29 cellular contexts compared by ENCODE assay signal in the genomic region with DNA sequence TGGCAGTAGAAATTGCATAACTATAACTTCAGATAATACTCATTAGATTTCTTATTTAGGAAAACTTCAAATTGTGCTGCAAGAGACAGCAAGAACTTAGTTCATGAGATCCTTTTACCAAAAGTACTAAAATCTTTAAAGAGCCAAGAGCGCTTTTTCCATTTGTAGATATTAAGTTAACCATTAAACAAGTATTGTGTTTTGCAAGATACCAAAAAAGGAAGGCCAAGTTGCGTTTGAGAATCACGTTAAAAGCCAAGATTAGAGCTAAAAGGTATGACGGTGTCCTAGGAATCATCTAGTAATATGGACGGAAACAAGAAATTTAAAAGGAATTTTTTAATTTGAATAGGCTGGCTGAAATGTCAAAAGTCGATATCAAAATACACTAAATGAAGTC.
"Had no signal": no experiment of that assay in that cellular context is flagged by ENCODE, and none has a peak within 500 bp of the region (broad histone marks: within the 10 kb centered on the region; RNA-seq: fewer than 3 reads in every experiment).

No MANE protein-coding gene starts in this region.

- H3K36me3 ChIP-seq: neutrophil, ovary, spleen, suprapubic skin, tibial artery, transverse colon, upper lobe of right lung, uterus had no signal

- ATAC-seq: naive thymus-derived CD8-positive, alpha-beta T cell; natural killer cell treated with Interleukin-12 subunit alpha and Interleukin-12 subunit beta and Interleukin-15 and Interleukin-18, amount 100 ng/mL, for 72 hours; psoas muscle; stimulated activated memory B cell treated with anti-CD40 and anti-IgM and Interleukin-4, amounts not matched to agents 10 μg/mL and 1 μg/mL and 100 μg/mL, for 72 hours; stimulated activated naive CD8-positive, alpha-beta T cell treated with anti-CD3 and anti-CD28 coated beads, Interleukin-15, amount 100 ng/mL, for 72 hours; stimulated activated naive CD8-positive, alpha-beta T cell treated with anti-CD3 and anti-CD28 coated beads, Interleukin-15, Interleukin-2, amounts not matched to agents 100 U/mL and 50 U/mL, for 24 hours; upper lobe of right lung had no signal

- H2AFZ ChIP-seq: parathyroid adenoma had no signal

- DNase-seq: naive thymus-derived CD8-positive, alpha-beta T cell; nephron progenitor cell; nucleus accumbens; ovary; posterior cingulate gyrus; psoas muscle; right cardiac atrium; spleen; stimulated activated CD4-positive, alpha-beta T cell treated with anti-CD3 and anti-CD28 coated beads, Interleukin-12 subunit alpha, Interleukin-12 subunit beta, amount 100 ng/mL, for 4 hours; stimulated activated CD4-positive, alpha-beta T cell treated with anti-CD3 and anti-CD28 coated beads, Interleukin-1b, Interleukin-23, amount 100 ng/mL, for 48 hours; stimulated activated CD4-positive, alpha-beta T cell treated with anti-CD3 and anti-CD28 coated beads, Interleukin-4, amount 100 ng/mL, for 1 hour; stimulated activated CD4-positive, alpha-beta T cell treated with anti-CD3 and anti-CD28 coated beads, Interleukin-4, amount 100 ng/mL, for 4 hours; stimulated activated CD8-positive, alpha-beta memory T cell treated with anti-CD3 and anti-CD28 coated beads, Interleukin-4, amount 100 ng/mL, for 48 hours; stimulated activated naive CD4-positive, alpha-beta T cell; stimulated activated naive CD8-positive, alpha-beta T cell treated with anti-CD3 and anti-CD28 coated beads, Interleukin-15, amount 100 ng/mL, for 72 hours; stimulated activated naive CD8-positive, alpha-beta T cell treated with anti-CD3 and anti-CD28 coated beads, Interleukin-15, Interleukin-2, amounts not matched to agents 100 U/mL and 50 U/mL, for 24 hours; substantia nigra; testis; tibial artery; transverse colon; upper lobe of right lung; uterus had no signal

- H3K4me1 ChIP-seq: parathyroid adenoma, psoas muscle, spleen, transverse colon, upper lobe of right lung, uterus had no signal

- H3K27me3 ChIP-seq: neutrophil, ovary, spleen, suprapubic skin, testis, tibial artery, transverse colon, upper lobe of right lung, uterus had no signal

- H3K9me3 ChIP-seq: neutrophil, ovary, psoas muscle, spleen, suprapubic skin, testis, tibial artery, transverse colon, upper lobe of right lung, uterus had no signal

- H3K27ac ChIP-seq: neutrophil, ovary, parathyroid adenoma, psoas muscle, skin epidermis, spleen, suprapubic skin, testis, transverse colon, upper lobe of right lung had no signal

- H3K4me3 ChIP-seq: ovary, psoas muscle, skin epidermis, smooth muscle cell, spleen, suprapubic skin, testis, tibial artery, transverse colon, upper lobe of right lung, uterus had no signal

- H3K4me2 ChIP-seq: smooth muscle cell had no signal

- H3K79me2 ChIP-seq: parathyroid adenoma had no signal
